ENCODE assay signal across 14 cellular contexts in genomic region chr14:98704441-98704840, GRCh38.
DNase-seq lines count a peak whose midpoint lies in the region; ATAC-seq and TF ChIP-seq lines count a peak whose summit lies in the region.
"Had no signal": no experiment of that assay in that cellular context is flagged by ENCODE, and none has a peak within 500 bp of the region (broad histone marks: within the 10 kb centered on the region; RNA-seq: fewer than 3 reads in every experiment).

No MANE protein-coding gene starts in this region.

- H3K36me3 Mint-ChIP-seq in natural killer cell: no peaks in the 10 kb centered on the region
- H3K36me3 Mint-ChIP-seq: brain had no signal

- H3K27ac Mint-ChIP-seq in natural killer cell: peak overlapping the region; percentile 11 to 66
- H3K27ac Mint-ChIP-seq: B cell, nephron progenitor cell had no signal

- H3K4me1 ChIP-seq in BLaER1: peaks cover 8% of the 10 kb centered on the region

- H3K27me3 ChIP-seq in BLaER1: no peaks in the 10 kb centered on the region

- no peaks in the 10 kb centered on the region for H3K36me3 ChIP-seq in BLaER1

- ATAC-seq in natural killer cell: peak; percentile 91 to 99 (median 97)
- ATAC-seq in GM21360 (IDR thresholded peaks at IDR 0.05; ENCODE audit: unreplicated experiment): no peak
- ATAC-seq in HG03432 (IDR thresholded peaks at IDR 0.05; ENCODE audit: unreplicated experiment): no peak

- no peaks in the 10 kb centered on the region for H3K9me3 ChIP-seq in BLaER1

- TF ChIP-seq CTCF in natural killer cell (IDR thresholded peaks at IDR 0.05): no peak

- intact Hi-C loops in natural killer cell (cut with micrococcal nuclease): no loop called here
- intact Hi-C loops in posterior vena cava (cut with DNase I): no loop called here

- H3K4me1 Mint-ChIP-seq in natural killer cell: peaks cover 34 to 39% of the 10 kb centered on the region in 2 donors
- H3K4me1 Mint-ChIP-seq: B cell had no signal

- peak overlapping the region; percentile 4 for H3K4me2 ChIP-seq in BLaER1
- H3K4me2 ChIP-seq: smooth muscle cell had no signal

- H3K4me3 Mint-ChIP-seq in natural killer cell: peak overlapping the region; percentile 76
- H3K4me3 Mint-ChIP-seq: B cell, brain, nephron progenitor cell had no signal

- no peak for TF ChIP-seq POLR2A in erythroblast (IDR thresholded peaks at IDR 0.05; ENCODE audit: low read length)

- peak; percentile 67 for DNase-seq in Jurkat, Clone E6-1 (ENCODE audit: low read depth, low spot score)
- peak; percentile 22 for DNase-seq in activated T-cell treated with anti-CD3 and anti-CD28 coated beads, Interleukin-2, amount 50 U/mL, for 1 hour
- DNase-seq in natural killer cell (peak; percentile 21), posterior vena cava (ENCODE audit: low spot score) (no peak), erythroblast (lab: John Stamatoyannopoulos, UW) (no peak)
- DNase-seq: glutamatergic neuron, Karpas-422, nephron progenitor cell had no signal

- no peak overlapping the region for H3K27ac ChIP-seq in BLaER1

- H3K9me3 Mint-ChIP-seq in natural killer cell: no peaks in the 10 kb centered on the region
- H3K9me3 Mint-ChIP-seq: brain, nephron progenitor cell had no signal

- H3K27me3 Mint-ChIP-seq in natural killer cell (ENCODE audit: low read depth in 2 of 2): peaks cover 0 to 2% of the 10 kb centered on the region in 2 donors
- H3K27me3 Mint-ChIP-seq: B cell had no signal

- no peak overlapping the region for H3K9ac ChIP-seq in BLaER1

- H3K4me3 ChIP-seq in BLaER1: no peak overlapping the region
- no peak overlapping the region for H3K4me3 ChIP-seq in Jurkat, Clone E6-1 (ENCODE audit: low read length)
- H3K4me3 ChIP-seq: smooth muscle cell had no signal

- H4K20me1 ChIP-seq in BLaER1: no peaks in the 10 kb centered on the region

Comparison
In these comparisons a context has a peak if more than half of its experiments do, and no peak if none do; other contexts are left out.
1. DNase-seq: peak in Jurkat, Clone E6-1 (single experiment), activated T-cell treated with anti-CD3 and anti-CD28 coated beads, Interleukin-2, amount 50 U/mL, for 1 hour (single experiment) and natural killer cell (single experiment); none in posterior vena cava (single experiment) and erythroblast (0 of 2).
2. ATAC-seq: peak in natural killer cell (3 of 3); none in GM21360 (single experiment) and HG03432 (single experiment).